ENCODE assay signal across 1 cellular context in genomic region chr21:25062061-25062460, GRCh38.
TF ChIP-seq lines count a peak whose summit lies in the region.

No MANE protein-coding gene starts in this region.

TF ChIP-seq in SK-N-SH, 30 proteins besides CTCF, POLR2A, EP300 and RAD21 (continued from another document):
- TF ChIP-seq ZBTB33 (IDR thresholded peaks at IDR 0.05; ENCODE audit: borderline replicate concordance, low read depth) = no peak
- no peak for TF ChIP-seq RXRA (IDR thresholded peaks at IDR 0.05; ENCODE audit: borderline replicate concordance, low read depth)
- no peak for TF ChIP-seq JUND (IDR thresholded peaks at IDR 0.05)
- TF ChIP-seq POLR2AphosphoS5 (IDR thresholded peaks at IDR 0.05; ENCODE audit: low read depth, low read length) = no peak
- no peak for TF ChIP-seq GABPA (IDR thresholded peaks at IDR 0.05; ENCODE audit: low read depth)
